ENCODE assay signal across 41 cellular contexts in the genomic region with DNA sequence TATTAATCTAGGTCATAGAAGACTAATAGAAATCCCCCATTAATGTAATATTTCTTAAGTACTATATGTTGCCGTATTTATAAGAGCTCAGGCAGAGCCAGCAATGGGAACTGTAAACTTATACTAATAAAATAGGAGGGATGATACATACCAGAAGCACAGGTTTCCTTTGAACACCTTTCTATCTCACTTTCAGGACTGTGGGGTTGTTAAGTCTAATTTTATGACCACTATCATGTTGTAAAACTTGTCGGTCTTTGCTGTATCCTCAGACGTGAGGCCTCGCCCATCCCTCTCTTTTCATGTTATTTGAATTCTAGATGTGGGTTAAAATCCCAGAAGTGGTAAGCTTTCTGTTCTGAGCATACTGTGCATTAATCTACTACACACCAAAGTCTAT.
"Had no signal": no experiment of that assay in that cellular context is flagged by ENCODE, and none has a peak within 500 bp of the region (broad histone marks: within the 10 kb centered on the region; RNA-seq: fewer than 3 reads in every experiment).

No MANE protein-coding gene starts in this region.

- H3K27ac Mint-ChIP-seq: activated naive CD4-positive, alpha-beta T cell treated with anti-CD3 and anti-CD28 coated beads for 36 hours; activated naive CD4-positive, alpha-beta T cell treated with anti-CD3 and anti-CD28 coated beads, Interleukin-2, amount 10 ng/mL, durations not matched to agents 7 days and 5 days; activated naive CD4-positive, alpha-beta T cell treated with anti-CD3 and anti-CD28 coated beads, Interleukin-2, amount 50 U/mL, for 24 hours; activated naive CD4-positive, alpha-beta T cell treated with anti-CD3 and anti-CD28 coated beads, Interleukin-2, amount 50 U/mL, for 72 hours; activated naive CD8-positive, alpha-beta T cell; activated naive CD8-positive, alpha-beta T cell treated with anti-CD3 and anti-CD28 coated beads for 36 hours; activated naive CD8-positive, alpha-beta T cell treated with anti-CD3 and anti-CD28 coated beads, Interleukin-2, amount 10 ng/mL, durations not matched to agents 7 days and 5 days; activated naive CD8-positive, alpha-beta T cell treated with anti-CD3 and anti-CD28 coated beads, Interleukin-2, amount 50 U/mL, for 24 hours; activated T-cell treated with anti-CD3 and anti-CD28 coated beads, Interleukin-2, amount 50 U/mL, for 24 hours; activated T-cell treated with anti-CD3 and anti-CD28 coated beads, Interleukin-2, amount 50 U/mL, for 72 hours; activated T-helper 1 cell treated with anti-CD3 and anti-CD28 coated beads, Interleukin-12 subunit alpha, Interleukin-12 subunit beta, Interleukin-2, Interleukin-4 antibody, amounts not matched to agents 30 ng/mL and 10 ng/mL and 1 ng/mL, durations not matched to agents 14 hours and 24 hours and 36 hours; activated T-helper 17 cell treated with anti-CD3 and anti-CD28 coated beads, Interleukin-2, amount 50 U/mL, for 72 hours; activated T-helper 2 cell treated with anti-CD3 and anti-CD28 coated beads, Interferon-gamma antibody, Interleukin-2, Interleukin-4, amounts not matched to agents 10 μg/mL and 5 μg/mL and 100 μg/mL, durations not matched to agents 14 hours and 24 hours and 36 hours; brain had no signal

- H3K36me3 ChIP-seq: adrenal gland, ascending aorta, brain microvascular endothelial cell, breast epithelium, cardiac muscle cell had no signal

- H3K9me3 ChIP-seq: adrenal gland, ascending aorta, body of pancreas, breast epithelium had no signal

- H3K27me3 Mint-ChIP-seq: activated naive CD4-positive, alpha-beta T cell treated with anti-CD3 and anti-CD28 coated beads, Interleukin-2, amount 10 ng/mL, durations not matched to agents 7 days and 5 days; activated naive CD4-positive, alpha-beta T cell treated with anti-CD3 and anti-CD28 coated beads, Interleukin-2, amount 50 U/mL, for 24 hours; activated naive CD8-positive, alpha-beta T cell; activated naive CD8-positive, alpha-beta T cell treated with anti-CD3 and anti-CD28 coated beads for 36 hours; activated naive CD8-positive, alpha-beta T cell treated with anti-CD3 and anti-CD28 coated beads, Interleukin-2, amount 10 ng/mL, durations not matched to agents 7 days and 5 days; activated naive CD8-positive, alpha-beta T cell treated with anti-CD3 and anti-CD28 coated beads, Interleukin-2, amount 50 U/mL, for 24 hours; activated T-cell treated with anti-CD3 and anti-CD28 coated beads, Interleukin-2, amount 50 U/mL, for 24 hours; activated T-helper 17 cell treated with anti-CD3 and anti-CD28 coated beads, Interleukin-2, amount 50 U/mL, for 72 hours; central memory CD8-positive, alpha-beta T cell had no signal

- H3K9me3 Mint-ChIP-seq: activated naive CD4-positive, alpha-beta T cell treated with anti-CD3 and anti-CD28 coated beads, Interleukin-2, amount 10 ng/mL, durations not matched to agents 7 days and 5 days had no signal

- DNase-seq: activated effector memory CD4-positive, alpha-beta T cell treated with anti-CD3 and anti-CD28 coated beads, Interleukin-2, amount 50 U/mL, for 16 hours; activated effector memory CD4-positive, alpha-beta T cell treated with Interleukin-2 at 50 U/mL for 16 hours; activated gamma-delta T cell; activated gamma-delta T cell treated with Interleukin-2 at 50 U/mL for 16 hours; activated naive CD4-positive, alpha-beta T cell; activated naive CD4-positive, alpha-beta T cell treated with anti-CD3 and anti-CD28 coated beads for 36 hours; activated naive CD4-positive, alpha-beta T cell treated with anti-CD3 and anti-CD28 coated beads, Interleukin-2, amount 10 ng/mL, durations not matched to agents 7 days and 5 days; activated naive CD4-positive, alpha-beta T cell treated with anti-CD3 and anti-CD28 coated beads, Interleukin-2, amount 50 U/mL, for 16 hours; activated naive CD4-positive, alpha-beta T cell treated with Interleukin-2 at 50 U/mL for 16 hours; activated naive CD8-positive, alpha-beta T cell treated with anti-CD3 and anti-CD28 coated beads for 36 hours; activated naive CD8-positive, alpha-beta T cell treated with anti-CD3 and anti-CD28 coated beads, Interleukin-2, amount 10 ng/mL, durations not matched to agents 7 days and 5 days; activated naive CD8-positive, alpha-beta T cell treated with anti-CD3 and anti-CD28 coated beads, Interleukin-2, amount 50 U/mL, for 24 hours; activated T-cell treated with anti-CD3 and anti-CD28 coated beads for 4 hours; activated T-cell treated with anti-CD3 and anti-CD28 coated beads, Interleukin-2, amount 50 U/mL, for 1 hour; activated T-cell treated with anti-CD3 and anti-CD28 coated beads, Interleukin-2, amount 50 U/mL, for 24 hours; activated T-cell treated with anti-CD3 and anti-CD28 coated beads, Interleukin-2, amount 50 U/mL, for 4 hours; activated T-cell treated with anti-CD3 and anti-CD28 coated beads, Interleukin-2, amount 50 U/mL, for 48 hours; activated T-cell treated with anti-CD3 and anti-CD28 coated beads, Interleukin-2, amount 50 U/mL, for 72 hours; adrenal gland; amniotic stem cell; amygdala; anterior cingulate cortex; aorta; body of pancreas; brain microvascular endothelial cell; caudate nucleus; central memory CD4-positive, alpha-beta T cell; cerebellar nuclear complex had no signal

- H3K4me3 Mint-ChIP-seq: activated naive CD4-positive, alpha-beta T cell treated with anti-CD3 and anti-CD28 coated beads for 36 hours; activated naive CD4-positive, alpha-beta T cell treated with anti-CD3 and anti-CD28 coated beads, Interleukin-2, amount 10 ng/mL, durations not matched to agents 7 days and 5 days; activated naive CD4-positive, alpha-beta T cell treated with anti-CD3 and anti-CD28 coated beads, Interleukin-2, amount 50 U/mL, for 24 hours; activated naive CD8-positive, alpha-beta T cell; activated naive CD8-positive, alpha-beta T cell treated with anti-CD3 and anti-CD28 coated beads for 36 hours; activated naive CD8-positive, alpha-beta T cell treated with anti-CD3 and anti-CD28 coated beads, Interleukin-2, amount 10 ng/mL, durations not matched to agents 7 days and 5 days; activated naive CD8-positive, alpha-beta T cell treated with anti-CD3 and anti-CD28 coated beads, Interleukin-2, amount 50 U/mL, for 24 hours; activated T-cell treated with anti-CD3 and anti-CD28 coated beads, Interleukin-2, amount 50 U/mL, for 24 hours; activated T-cell treated with anti-CD3 and anti-CD28 coated beads, Interleukin-2, amount 50 U/mL, for 4 hours; activated T-cell treated with anti-CD3 and anti-CD28 coated beads, Interleukin-2, amount 50 U/mL, for 72 hours; activated T-helper 1 cell treated with anti-CD3 and anti-CD28 coated beads, Interleukin-12 subunit alpha, Interleukin-12 subunit beta, Interleukin-2, Interleukin-4 antibody, amounts not matched to agents 30 ng/mL and 10 ng/mL and 1 ng/mL, durations not matched to agents 14 hours and 24 hours and 36 hours; activated T-helper 17 cell treated with anti-CD3 and anti-CD28 coated beads, Interleukin-2, amount 50 U/mL, for 72 hours; brain; central memory CD8-positive, alpha-beta T cell had no signal

- H3K4me3 ChIP-seq: adrenal gland, ascending aorta, body of pancreas, breast epithelium, cardiac muscle cell had no signal

- H3K4me1 Mint-ChIP-seq: activated naive CD4-positive, alpha-beta T cell treated with anti-CD3 and anti-CD28 coated beads, Interleukin-2, amount 10 ng/mL, durations not matched to agents 7 days and 5 days; activated naive CD4-positive, alpha-beta T cell treated with anti-CD3 and anti-CD28 coated beads, Interleukin-2, amount 50 U/mL, for 24 hours; activated naive CD8-positive, alpha-beta T cell treated with anti-CD3 and anti-CD28 coated beads for 36 hours; activated naive CD8-positive, alpha-beta T cell treated with anti-CD3 and anti-CD28 coated beads, Interleukin-2, amount 10 ng/mL, durations not matched to agents 7 days and 5 days; activated naive CD8-positive, alpha-beta T cell treated with anti-CD3 and anti-CD28 coated beads, Interleukin-2, amount 50 U/mL, for 24 hours; activated T-helper 17 cell treated with anti-CD3 and anti-CD28 coated beads, Interleukin-2, amount 50 U/mL, for 72 hours; brain; central memory CD8-positive, alpha-beta T cell had no signal

- H3K36me3 Mint-ChIP-seq: activated naive CD4-positive, alpha-beta T cell treated with anti-CD3 and anti-CD28 coated beads, Interleukin-2, amount 10 ng/mL, durations not matched to agents 7 days and 5 days; activated naive CD4-positive, alpha-beta T cell treated with anti-CD3 and anti-CD28 coated beads, Interleukin-2, amount 50 U/mL, for 24 hours; activated naive CD4-positive, alpha-beta T cell treated with anti-CD3 and anti-CD28 coated beads, Interleukin-2, amount 50 U/mL, for 72 hours; activated naive CD8-positive, alpha-beta T cell; activated naive CD8-positive, alpha-beta T cell treated with anti-CD3 and anti-CD28 coated beads for 36 hours; activated naive CD8-positive, alpha-beta T cell treated with anti-CD3 and anti-CD28 coated beads, Interleukin-2, amount 10 ng/mL, durations not matched to agents 7 days and 5 days; brain had no signal

- H3K4me1 ChIP-seq: adrenal gland, ascending aorta, body of pancreas, breast epithelium had no signal

- H3K27me3 ChIP-seq: adrenal gland, ascending aorta, body of pancreas, brain microvascular endothelial cell, breast epithelium, cardiac muscle cell had no signal

- FAIRE-seq: astrocyte, bronchial epithelial cell had no signal

- ATAC-seq: activated naive CD4-positive, alpha-beta T cell treated with anti-CD3 and anti-CD28 coated beads, Interleukin-2, amount 50 U/mL, for 72 hours; activated naive CD8-positive, alpha-beta T cell treated with anti-CD3 and anti-CD28 coated beads, Interleukin-2, amount 50 U/mL, for 24 hours; activated T-cell treated with anti-CD3 and anti-CD28 coated beads, Interleukin-2, amount 50 U/mL, for 4 hours; activated T-cell treated with anti-CD3 and anti-CD28 coated beads, Interleukin-2, amount 50 U/mL, for 72 hours; activated T-helper 17 cell treated with anti-CD3 and anti-CD28 coated beads, Interleukin-2, amount 50 U/mL, for 72 hours; body of pancreas had no signal

- H3K27ac ChIP-seq: adrenal gland, ascending aorta, body of pancreas, brain microvascular endothelial cell, breast epithelium, cardiac muscle cell had no signal
